14 cellular contexts compared by ENCODE assay signal in genomic region chr13:49629196-49629938, GRCh38. TPM values are rescaled to one million over a fixed set of nuclear protein-coding genes. Genes with fewer than 3 reads are reported as not detected.
DNase-seq lines count a peak whose midpoint lies in the region; ATAC-seq and TF ChIP-seq lines count a peak whose summit lies in the region.
"Had no signal": no experiment of that assay in that cellular context is flagged by ENCODE, and none has a peak within 500 bp of the region (broad histone marks: within the 10 kb centered on the region; RNA-seq: fewer than 3 reads in every experiment).

No MANE protein-coding gene starts in this region.

- no peaks in the 10 kb centered on the region for H3K27me3 ChIP-seq in psoas muscle (ENCODE audit: insufficient read depth in 3 of 3, low read length in 2 of 3)

- H3K27ac Mint-ChIP-seq in activated CD8-positive, alpha-beta memory T cell treated with anti-CD3 and anti-CD28 coated beads, Interleukin-2, amount 10 ng/mL, durations not matched to agents 7 days and 5 days, result peak overlapping the region; percentile 12
- no peak overlapping the region for H3K27ac Mint-ChIP-seq in activated naive CD8-positive, alpha-beta T cell treated with anti-CD3 and anti-CD28 coated beads, Interleukin-2, amount 50 U/mL, for 24 hours

- H3K36me3 Mint-ChIP-seq in activated CD8-positive, alpha-beta memory T cell treated with anti-CD3 and anti-CD28 coated beads, Interleukin-2, amount 10 ng/mL, durations not matched to agents 7 days and 5 days, result no peaks in the 10 kb centered on the region
- H3K36me3 Mint-ChIP-seq in activated naive CD8-positive, alpha-beta T cell treated with anti-CD3 and anti-CD28 coated beads, Interleukin-2, amount 50 U/mL, for 24 hours (ENCODE audit: low read depth), result no peaks in the 10 kb centered on the region

- H3K9me3 Mint-ChIP-seq in activated CD8-positive, alpha-beta memory T cell treated with anti-CD3 and anti-CD28 coated beads, Interleukin-2, amount 10 ng/mL, durations not matched to agents 7 days and 5 days (ENCODE audit: low read depth), result no peaks in the 10 kb centered on the region
- H3K9me3 Mint-ChIP-seq in activated naive CD8-positive, alpha-beta T cell treated with anti-CD3 and anti-CD28 coated beads, Interleukin-2, amount 50 U/mL, for 24 hours, result no peaks in the 10 kb centered on the region

- no peaks in the 10 kb centered on the region for H3K9me3 ChIP-seq in KOPT-K1 (ENCODE audit: insufficient read depth, low read length, poor library complexity, severe bottlenecking)
- no peaks in the 10 kb centered on the region for H3K9me3 ChIP-seq in psoas muscle

- H3K4me1 ChIP-seq in psoas muscle, result no peaks in the 10 kb centered on the region

- H3K4me3 ChIP-seq in psoas muscle, result peak overlapping the region; percentile 25
- H3K4me3 ChIP-seq: GM23248 had no signal

- H3K27ac ChIP-seq in KOPT-K1 (ENCODE audit: low read depth, low read length, poor library complexity, severe bottlenecking) (peak overlapping the region; percentile 76), psoas muscle (no peak overlapping the region)
- H3K27ac ChIP-seq: GM23248, parathyroid adenoma had no signal

- DNase-seq in activated CD8-positive, alpha-beta memory T cell treated with anti-CD3 and anti-CD28 coated beads, Interleukin-2, amount 10 ng/mL, durations not matched to agents 7 days and 5 days, result no peak
- no peak for DNase-seq in activated CD8-positive, alpha-beta memory T cell treated with anti-CD3 and anti-CD28 coated beads, Interleukin-2, amount 50 U/mL, for 4 hours
- DNase-seq in activated naive CD8-positive, alpha-beta T cell treated with anti-CD3 and anti-CD28 coated beads, Interleukin-2, amount 50 U/mL, for 24 hours, result no peak
- no peak for DNase-seq in psoas muscle
- DNase-seq in NCI-H82 (lab: John Stamatoyannopoulos, UW), result no peak
- DNase-seq: activated naive CD4-positive, alpha-beta T cell treated with anti-CD3 and anti-CD28 coated beads, Interleukin-2, amount 50 U/mL, for 16 hours; GM23248; MV-4-11; NCI-H2171 treated with DMSO at 0.1 percent for 48 hours; stimulated activated CD8-positive, alpha-beta memory T cell treated with anti-CD3 and anti-CD28 coated beads, Interleukin-4, amount 100 ng/mL, for 48 hours had no signal

- CTCF ChIA-PET in activated CD8-positive, alpha-beta memory T cell treated with anti-CD3 and anti-CD28 coated beads, Interleukin-2, amount 10 ng/mL, durations not matched to agents 7 days and 5 days (lab: Charles Lee), result interaction anchor here (1.2 to 1.6 kb wide), 3 partner anchors 12 to 307 kb away, joined by 3 to 7 read pairs (median 3); partner anchors contain the start of gene SPRYD7

- H3K27me3 Mint-ChIP-seq in activated CD8-positive, alpha-beta memory T cell treated with anti-CD3 and anti-CD28 coated beads, Interleukin-2, amount 10 ng/mL, durations not matched to agents 7 days and 5 days, result no peaks in the 10 kb centered on the region
- H3K27me3 Mint-ChIP-seq in activated naive CD8-positive, alpha-beta T cell treated with anti-CD3 and anti-CD28 coated beads, Interleukin-2, amount 50 U/mL, for 24 hours, result no peaks in the 10 kb centered on the region

- H3K4me1 Mint-ChIP-seq in activated CD8-positive, alpha-beta memory T cell treated with anti-CD3 and anti-CD28 coated beads, Interleukin-2, amount 10 ng/mL, durations not matched to agents 7 days and 5 days, result peaks cover 16% of the 10 kb centered on the region
- H3K4me1 Mint-ChIP-seq in activated naive CD8-positive, alpha-beta T cell treated with anti-CD3 and anti-CD28 coated beads, Interleukin-2, amount 50 U/mL, for 24 hours, result peaks cover 15% of the 10 kb centered on the region

- peaks cover 15% of the 10 kb centered on the region for H3K36me3 ChIP-seq in KOPT-K1 (ENCODE audit: insufficient read depth, low read length)
- H3K36me3 ChIP-seq in psoas muscle (ENCODE audit: insufficient read depth in 1 of 2, low read depth in 1 of 2), result no peaks in the 10 kb centered on the region

- no peak for TF ChIP-seq CTCF in psoas muscle (IDR thresholded peaks at IDR 0.05)

- peak overlapping the region; percentile 82 for H3K4me3 Mint-ChIP-seq in activated CD8-positive, alpha-beta memory T cell treated with anti-CD3 and anti-CD28 coated beads, Interleukin-2, amount 10 ng/mL, durations not matched to agents 7 days and 5 days
- H3K4me3 Mint-ChIP-seq in activated naive CD8-positive, alpha-beta T cell treated with anti-CD3 and anti-CD28 coated beads, Interleukin-2, amount 50 U/mL, for 24 hours, result peak overlapping the region; percentile 89

- intact Hi-C loops in psoas muscle (cut with DNase I), result no loop called here

- 75 to 79% (median 77%) methylated on average over 8 of the region's 8 CpGs for WGBS in psoas muscle, 3 donors

- no peak for ATAC-seq in activated CD8-positive, alpha-beta memory T cell treated with anti-CD3 and anti-CD28 coated beads, Interleukin-2, amount 10 ng/mL, durations not matched to agents 7 days and 5 days
- ATAC-seq in activated naive CD8-positive, alpha-beta T cell treated with anti-CD3 and anti-CD28 coated beads, Interleukin-2, amount 50 U/mL, for 24 hours, result no peak
- ATAC-seq in psoas muscle, result no peak
- ATAC-seq in GM18517 (IDR thresholded peaks at IDR 0.05; ENCODE audit: unreplicated experiment), result no peak
- ATAC-seq in HG02588 (IDR thresholded peaks at IDR 0.05; ENCODE audit: unreplicated experiment), result no peak

RNA-seq across cellular contexts. Expression of gene ARL11, which starts 1.1 kb away (rescaled TPM):
- total RNA-seq in activated CD8-positive, alpha-beta memory T cell treated with anti-CD3 and anti-CD28 coated beads, Interleukin-2, amount 10 ng/mL, durations not matched to agents 7 days and 5 days, result 1 to 10 TPM in 1 of 2 experiments, under 1 TPM in 1; 0.89 to 2.1 TPM
- total RNA-seq in psoas muscle, result under 1 TPM; 0.09 to 0.71 (median 0.19) TPM
- under 1 TPM; 0.09 to 0.14 (median 0.10) TPM for polyA plus RNA-seq in psoas muscle
- total RNA-seq: GM23248 had no signal
- polyA plus RNA-seq: GM23248 had no signal

RNA-seq across cellular contexts. Expression of gene RCBTB1, which starts 44.0 kb away (rescaled TPM):
- 10 to 100 TPM; 18.1 to 20.9 TPM for total RNA-seq in activated CD8-positive, alpha-beta memory T cell treated with anti-CD3 and anti-CD28 coated beads, Interleukin-2, amount 10 ng/mL, durations not matched to agents 7 days and 5 days
- total RNA-seq in psoas muscle, result 1 to 10 TPM; 5.3 to 8.5 (median 7.4) TPM
- 10 to 100 TPM in 1 of 3 donors, 1 to 10 TPM in 2; 2.2 to 12.6 (median 3.2) TPM for polyA plus RNA-seq in psoas muscle
